Comparison of ENCODE assay signal across 1 cellular context in genomic region chr16:681746-682427, GRCh38.
TF ChIP-seq lines count a peak whose summit lies in the region.

No MANE protein-coding gene starts in this region.

TF ChIP-seq in HEK293, 187 proteins besides CTCF, POLR2A, EP300 and RAD21 (continued from another document and continues in another):
- TF ChIP-seq ZNF677 (tag by site-specific recombination; IDR thresholded peaks at IDR 0.05) (no peak), ZNF521 (tag by site-specific recombination; IDR thresholded peaks at IDR 0.05) (no peak), ZXDB (tag by site-specific recombination; IDR thresholded peaks at IDR 0.05) (peak; percentile 82), YY1 (tag by site-specific recombination; IDR thresholded peaks at IDR 0.05) (peak; percentile 19; the same call in 1 of the 2 replicates), TSHZ1 (tag by site-specific recombination; IDR thresholded peaks at IDR 0.05; ENCODE audit: borderline replicate concordance) (no peak; the same call in 1 of the 2 replicates), ZNF514 (tag by site-specific recombination; IDR thresholded peaks at IDR 0.05) (no peak), ZSCAN5A (tag by site-specific recombination; IDR thresholded peaks at IDR 0.05) (no peak), ZNF248 (tag by site-specific recombination; IDR thresholded peaks at IDR 0.05) (no peak), ZNF660 (tag by site-specific recombination; IDR thresholded peaks at IDR 0.05) (no peak), ZNF626 (tag by site-specific recombination; IDR thresholded peaks at IDR 0.05) (no peak), BCL6B (tag by site-specific recombination; IDR thresholded peaks at IDR 0.05) (no peak), ZNF114 (tag by site-specific recombination; IDR thresholded peaks at IDR 0.05) (no peak), ZNF398 (tag by site-specific recombination; IDR thresholded peaks at IDR 0.05) (peak; percentile 45), ZNF211 (tag by site-specific recombination; IDR thresholded peaks at IDR 0.05; ENCODE audit: low read depth) (no peak), BCL11A (tag by site-specific recombination; IDR thresholded peaks at IDR 0.05; ENCODE audit: low read depth) (peak; percentile 85), ZNF561 (tag by site-specific recombination; IDR thresholded peaks at IDR 0.05; ENCODE audit: borderline replicate concordance) (0 out of 2 replicates have a peak, but pooled peaks have one; percentile 54), SALL2 (tag by site-specific recombination; IDR thresholded peaks at IDR 0.05; ENCODE audit: borderline replicate concordance) (no peak), ZFP69B (tag by site-specific recombination; IDR thresholded peaks at IDR 0.05) (peak; percentile 80), ZNF549 (tag by site-specific recombination; IDR thresholded peaks at IDR 0.05) (no peak), HOXC10 (CRISPR knock-in tag; IDR thresholded peaks at IDR 0.05) (no peak), ZNF837 (tag by site-specific recombination; IDR thresholded peaks at IDR 0.05) (peak; percentile 97), FEZF1 (tag by site-specific recombination; IDR thresholded peaks at IDR 0.05) (no peak; the same call in 1 of the 2 replicates), ZNF585B (tag by site-specific recombination; IDR thresholded peaks at IDR 0.05) (no peak), ZNF23 (tag by site-specific recombination; IDR thresholded peaks at IDR 0.05; ENCODE audit: borderline replicate concordance) (no peak), MEIS1 (CRISPR knock-in tag; IDR thresholded peaks at IDR 0.05; ENCODE audit: borderline replicate concordance) (no peak), GFI1B (tag by site-specific recombination; IDR thresholded peaks at IDR 0.05) (no peak), SETDB1 (IDR thresholded peaks at IDR 0.05; ENCODE audit: insufficient read length, low read length) (no peak), ZNF140 (tag by site-specific recombination; IDR thresholded peaks at IDR 0.05) (no peak), ZNF146 (tag by site-specific recombination; IDR thresholded peaks at IDR 0.05) (no peak), ZNF768 (tag by site-specific recombination; IDR thresholded peaks at IDR 0.05) (no peak), KLF17 (tag by site-specific recombination; IDR thresholded peaks at IDR 0.05) (no peak; the same call in 1 of the 2 replicates), ATF2 (tag by site-specific recombination; IDR thresholded peaks at IDR 0.05; ENCODE audit: low read depth) (no peak), KLF1 (tag by site-specific recombination; IDR thresholded peaks at IDR 0.05) (peak; percentile 72), RBAK (tag by site-specific recombination; IDR thresholded peaks at IDR 0.05) (no peak), ZNF394 (tag by site-specific recombination; IDR thresholded peaks at IDR 0.05; ENCODE audit: borderline replicate concordance) (no peak), ZBTB20 (tag by site-specific recombination; IDR thresholded peaks at IDR 0.05) (no peak; the same call in 1 of the 2 replicates), MYNN (tag by site-specific recombination; IDR thresholded peaks at IDR 0.05; ENCODE audit: borderline replicate concordance) (no peak), ZBTB21 (tag by site-specific recombination; IDR thresholded peaks at IDR 0.05) (0 out of 2 replicates have a peak, but pooled peaks have one; percentile 50), ZNF654 (tag by site-specific recombination; IDR thresholded peaks at IDR 0.05; ENCODE audit: low read depth) (no peak), AEBP2 (tag by site-specific recombination; IDR thresholded peaks at IDR 0.05; ENCODE audit: borderline replicate concordance) (no peak), ZNF555 (tag by site-specific recombination; conservative IDR thresholded peaks at IDR 0.05) (no peak), ZSCAN16 (tag by site-specific recombination; IDR thresholded peaks at IDR 0.05) (no peak), ZSCAN30 (tag by site-specific recombination; IDR thresholded peaks at IDR 0.05) (peak; percentile 75), ZNF169 (tag by site-specific recombination; IDR thresholded peaks at IDR 0.05) (no peak), ZNF335 (tag by site-specific recombination; conservative IDR thresholded peaks at IDR 0.05) (no peak), ZNF404 (tag by site-specific recombination; IDR thresholded peaks at IDR 0.05) (no peak), ZNF776 (tag by site-specific recombination; IDR thresholded peaks at IDR 0.05; ENCODE audit: borderline replicate concordance) (no peak), ZNF391 (tag by site-specific recombination; IDR thresholded peaks at IDR 0.05; ENCODE audit: borderline replicate concordance, low read depth) (no peak; the same call in 1 of the 2 replicates), SP3 (tag by site-specific recombination; IDR thresholded peaks at IDR 0.05) (peak; percentile 13; the same call in 1 of the 2 replicates), ZSCAN4 (tag by site-specific recombination; IDR thresholded peaks at IDR 0.05) (peak; percentile 25; the same call in 1 of the 2 replicates), SP2 (tag by site-specific recombination; IDR thresholded peaks at IDR 0.05) (no peak), ZNF426 (tag by site-specific recombination; IDR thresholded peaks at IDR 0.05) (no peak), ZNF302 (tag by site-specific recombination; IDR thresholded peaks at IDR 0.05; ENCODE audit: low read depth) (no peak), ZSCAN18 (tag by site-specific recombination; IDR thresholded peaks at IDR 0.05) (no peak), ZNF704 (tag by site-specific recombination; IDR thresholded peaks at IDR 0.05) (no peak), ZEB2 (tag by site-specific recombination; IDR thresholded peaks at IDR 0.05) (peak; percentile 87; the same call in 1 of the 2 replicates)
